In genomic region chr5:14922456-14922855, GRCh38 we compare ENCODE assay signal across 1 cellular context.
TF ChIP-seq lines count a peak whose summit lies in the region.

No MANE protein-coding gene starts in this region.

TF ChIP-seq in GM23338, 12 proteins besides CTCF, POLR2A, EP300 and RAD21 (continued from another document):
- TF ChIP-seq ZNF462 (CRISPR knock-in tag; IDR thresholded peaks at IDR 0.05) (no peak), JUNB (IDR thresholded peaks at IDR 0.05; ENCODE audit: unreplicated experiment) (no peak), ZNF114 (CRISPR knock-in tag; IDR thresholded peaks at IDR 0.05) (no peak), POLR2AphosphoS5 (IDR thresholded peaks at IDR 0.05; ENCODE audit: low read depth) (no peak), REST (IDR thresholded peaks at IDR 0.05; ENCODE audit: unreplicated experiment) (no peak), STAT1 (IDR thresholded peaks at IDR 0.05; ENCODE audit: unreplicated experiment) (no peak), ETS1 (IDR thresholded peaks at IDR 0.05) (no peak), ZNF331 (CRISPR knock-in tag; IDR thresholded peaks at IDR 0.05; ENCODE audit: low read depth) (no peak), CREB1 (CRISPR knock-in tag; IDR thresholded peaks at IDR 0.05; ENCODE audit: low read depth) (no peak), EZH2phosphoT487 (IDR thresholded peaks at IDR 0.05; ENCODE audit: unreplicated experiment) (no peak), NANOG (IDR thresholded peaks at IDR 0.05; ENCODE audit: borderline replicate concordance) (no peak)
TF ChIP-seq in GM23338: peak in this region for 0.
